ENCODE assay signal across 8 cellular contexts in the genomic region with DNA sequence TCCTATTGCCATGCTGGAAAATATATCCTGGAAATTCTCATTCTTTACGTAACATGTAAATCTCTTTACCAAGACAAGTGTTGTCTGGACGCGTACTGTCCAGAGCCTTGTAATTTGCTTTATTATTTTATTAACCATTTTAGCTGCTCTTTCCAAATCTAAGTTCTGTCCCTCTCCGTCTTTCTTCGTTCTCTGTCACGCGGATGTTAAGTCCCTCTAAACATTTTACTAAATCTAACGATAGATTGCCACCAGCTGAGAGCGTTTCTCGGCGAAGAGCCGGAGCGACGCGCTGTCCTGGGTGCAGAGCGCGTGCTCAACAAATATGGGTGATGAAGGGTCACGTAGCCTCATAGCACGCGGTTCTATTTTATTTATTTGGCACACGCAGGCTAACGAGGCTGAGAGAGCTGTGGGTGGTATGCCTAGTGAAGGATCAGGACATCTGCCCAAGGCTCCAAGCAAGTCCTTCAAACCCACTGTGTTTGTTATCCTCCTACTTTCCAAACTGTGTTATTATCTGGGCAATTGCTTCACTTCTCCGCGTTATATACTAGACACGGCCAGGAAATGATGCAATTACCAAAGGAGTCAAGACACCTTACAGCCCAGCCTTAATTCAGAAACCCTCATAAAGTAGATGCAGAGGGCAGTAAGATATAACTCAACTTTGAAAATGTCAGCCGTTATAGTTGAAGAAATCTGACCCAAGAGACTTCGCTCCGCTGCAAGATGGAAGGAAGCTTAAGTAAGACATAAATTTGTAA.
A peak's percentile ranks its signal among the peaks of the same experiment; 100 is the strongest.
DNase-seq lines count a peak whose midpoint lies in the region; ATAC-seq and TF ChIP-seq lines count a peak whose summit lies in the region.

No MANE protein-coding gene starts in this region.

- in situ Hi-C loops in brain microvascular endothelial cell (cut with HindIII; ENCODE audit: low pct_ligation_motif_present, low sequenced_read_pairs), result loop anchor here (25.0 kb wide), 1 partner anchor 182 kb away; the partner anchor contains the start of gene HINT3

- H3K27ac ChIP-seq in brain microvascular endothelial cell, result peak overlapping the region; percentile 86

- peaks cover 3% of the 10 kb centered on the region for H3K36me3 Mint-ChIP-seq in T-helper 2 cell treated with Interferon-gamma antibody and Interleukin-4, amounts not matched to agents 5 μg/mL and 100 μg/mL, for 36 hours (ENCODE audit: low read depth)

- H3K27ac Mint-ChIP-seq in T-helper 2 cell treated with Interferon-gamma antibody and Interleukin-4, amounts not matched to agents 5 μg/mL and 100 μg/mL, for 36 hours, result no peak overlapping the region

- no peak for TF ChIP-seq CTCF in brain microvascular endothelial cell (IDR thresholded peaks at IDR 0.05; ENCODE audit: low read depth, low read length, missing control alignments)

- no peaks in the 10 kb centered on the region for H3K27me3 ChIP-seq in brain microvascular endothelial cell (replicated peaks)

- ATAC-seq in HG02884 (IDR thresholded peaks at IDR 0.05; ENCODE audit: unreplicated experiment), result peak; percentile 73

- no peak overlapping the region for H3K4me3 Mint-ChIP-seq in T-helper 2 cell treated with Interferon-gamma antibody and Interleukin-4, amounts not matched to agents 5 μg/mL and 100 μg/mL, for 36 hours

- H3K4me1 Mint-ChIP-seq in T-helper 2 cell treated with Interferon-gamma antibody and Interleukin-4, amounts not matched to agents 5 μg/mL and 100 μg/mL, for 36 hours (ENCODE audit: low read depth), result peaks cover 11% of the 10 kb centered on the region

- H3K4me3 ChIP-seq in brain microvascular endothelial cell (ENCODE audit: low read depth, low read length), result peak overlapping the region; percentile 71

- H3K9me3 Mint-ChIP-seq in T-helper 2 cell treated with Interferon-gamma antibody and Interleukin-4, amounts not matched to agents 5 μg/mL and 100 μg/mL, for 36 hours, result no peaks in the 10 kb centered on the region

- H3K36me3 ChIP-seq in brain microvascular endothelial cell (replicated peaks), result no peaks in the 10 kb centered on the region

- DNase-seq in activated gamma-delta T cell treated with Interleukin-2 at 50 U/mL for 16 hours (peak; percentile 44), activated gamma-delta T cell (lab: John Stamatoyannopoulos, UW) (no peak), NCI-H146 treated with DMSO at 0.1 percent for 48 hours (lab: John Stamatoyannopoulos, UW; ENCODE audit: unreplicated experiment) (peak; percentile 92), brain microvascular endothelial cell (peak; percentile 69), inferior parietal cortex (ENCODE audit: extremely low spot score) (peak; percentile 81)
- peak; percentile 57 for DNase-seq in T-helper 2 cell treated with Interferon-gamma antibody and Interleukin-4, amounts not matched to agents 5 μg/mL and 100 μg/mL, for 36 hours (ENCODE audit: low spot score)
- peak; percentile 31 to 52 (median 45) for DNase-seq in stimulated activated CD4-positive, alpha-beta T cell treated with anti-CD3 and anti-CD28 coated beads, Interleukin-12 subunit alpha, Interleukin-12 subunit beta, amount 100 ng/mL, for 48 hours (ENCODE audit: low read depth in 2 of 3, low spot score in 1 of 3)

- peaks cover 12% of the 10 kb centered on the region for H3K27me3 Mint-ChIP-seq in T-helper 2 cell treated with Interferon-gamma antibody and Interleukin-4, amounts not matched to agents 5 μg/mL and 100 μg/mL, for 36 hours (ENCODE audit: low read depth)
